16 cellular contexts compared by ENCODE assay signal in genomic region chr1:165927169-165927568, GRCh38.
DNase-seq lines count a peak whose midpoint lies in the region; ATAC-seq, FAIRE-seq and TF ChIP-seq lines count a peak whose summit lies in the region.
"Had no signal": no experiment of that assay in that cellular context is flagged by ENCODE, and none has a peak within 500 bp of the region (broad histone marks: within the 10 kb centered on the region; RNA-seq: fewer than 3 reads in every experiment).

No MANE protein-coding gene starts in this region.

- WGBS in small intestine, 3 donors, result 37 to 53% (median 40%) methylated on average over 2 of the region's 2 CpGs

- H3K27me3 ChIP-seq in small intestine (ENCODE audit: control insufficient read depth in 2 of 2, insufficient read depth in 2 of 2, low read length in 2 of 2), result no peaks in the 10 kb centered on the region

- H3K27me3 Mint-ChIP-seq in memory B cell, result peaks cover 4% of the 10 kb centered on the region
- peaks cover 38 to 62% of the 10 kb centered on the region in 2 donors for H3K27me3 Mint-ChIP-seq in effector memory CD8-positive, alpha-beta T cell
- H3K27me3 Mint-ChIP-seq in type B pancreatic cell, result peaks cover 4% of the 10 kb centered on the region

- no peaks in the 10 kb centered on the region for H3K36me3 ChIP-seq in small intestine (ENCODE audit: control insufficient read depth in 2 of 2, insufficient read depth in 2 of 2, low read length in 2 of 2)
- H3K36me3 ChIP-seq: neutrophil, thoracic aorta had no signal

- ATAC-seq in GM19025 (IDR thresholded peaks at IDR 0.05; ENCODE audit: low read depth, unreplicated experiment) (peak; percentile 78), HG02588 (IDR thresholded peaks at IDR 0.05; ENCODE audit: unreplicated experiment) (peak; percentile 81), HG03196 (IDR thresholded peaks at IDR 0.05; ENCODE audit: unreplicated experiment) (peak; percentile 64), memory B cell (ENCODE audit: low read depth) (peak; percentile 37)
- no peak for ATAC-seq in effector memory CD8-positive, alpha-beta T cell (replicated peaks)
- ATAC-seq: K562 had no signal

- no peaks in the 10 kb centered on the region for H3K36me3 Mint-ChIP-seq in memory B cell
- peaks cover 3% of the 10 kb centered on the region for H3K36me3 Mint-ChIP-seq in effector memory CD8-positive, alpha-beta T cell (ENCODE audit: insufficient read depth)
- no peaks in the 10 kb centered on the region for H3K36me3 Mint-ChIP-seq in type B pancreatic cell

- no peak overlapping the region for H3K4me3 Mint-ChIP-seq in memory B cell
- no peak overlapping the region for H3K4me3 Mint-ChIP-seq in effector memory CD8-positive, alpha-beta T cell
- H3K4me3 Mint-ChIP-seq in type B pancreatic cell, result no peak overlapping the region
- H3K4me3 Mint-ChIP-seq: activated CD4-positive, alpha-beta memory T cell treated with anti-CD3 and anti-CD28 coated beads, Interleukin-2, amount 10 ng/mL, durations not matched to agents 7 days and 5 days had no signal

- no peak for TF ChIP-seq CTCF in type B pancreatic cell (conservative IDR thresholded peaks at IDR 0.05)

- DNase-seq in memory B cell (ENCODE audit: low spot score in 2 of 2) (no peak), small intestine (no peak), type B pancreatic cell (ENCODE audit: extremely low spot score, unreplicated experiment) (no peak)
- DNase-seq in effector memory CD8-positive, alpha-beta T cell, result no peak
- DNase-seq: activated CD4-positive, alpha-beta memory T cell treated with anti-CD3 and anti-CD28 coated beads, Interleukin-2, amount 10 ng/mL, durations not matched to agents 7 days and 5 days; activated effector memory CD4-positive, alpha-beta T cell treated with Interleukin-2 at 50 U/mL for 16 hours; NCI-H1694 treated with DMSO at 0.1 percent for 48 hours; NCI-H82; Right ventricle myocardium superior; T1000 had no signal

- H3K9me3 Mint-ChIP-seq in memory B cell, result no peaks in the 10 kb centered on the region
- no peaks in the 10 kb centered on the region for H3K9me3 Mint-ChIP-seq in effector memory CD8-positive, alpha-beta T cell
- no peaks in the 10 kb centered on the region for H3K9me3 Mint-ChIP-seq in type B pancreatic cell
- H3K9me3 Mint-ChIP-seq: activated CD4-positive, alpha-beta memory T cell treated with anti-CD3 and anti-CD28 coated beads, Interleukin-2, amount 10 ng/mL, durations not matched to agents 7 days and 5 days had no signal

- no peaks in the 10 kb centered on the region for H3K9me3 ChIP-seq in small intestine (ENCODE audit: control insufficient read depth, low read depth)
- H3K9me3 ChIP-seq: neutrophil, thoracic aorta had no signal

- H3K27ac ChIP-seq in small intestine (ENCODE audit: low read depth in 1 of 2, low read length in 1 of 2), result no peak overlapping the region
- H3K27ac ChIP-seq: neutrophil, thoracic aorta had no signal

- H3K4me3 ChIP-seq in small intestine (ENCODE audit: low read depth in 1 of 2, low read length in 2 of 2), result no peak overlapping the region
- H3K4me3 ChIP-seq: K562, thoracic aorta had no signal

- peaks cover 6% of the 10 kb centered on the region for H3K4me1 Mint-ChIP-seq in memory B cell
- H3K4me1 Mint-ChIP-seq in effector memory CD8-positive, alpha-beta T cell (ENCODE audit: low read depth in 2 of 2), result peaks cover 0 to 5% of the 10 kb centered on the region in 2 donors
- no peaks in the 10 kb centered on the region for H3K4me1 Mint-ChIP-seq in type B pancreatic cell (ENCODE audit: unreplicated experiment)

- FAIRE-seq in small intestine (lab: Jason Lieb, UNC), result no peak

- H3K27ac Mint-ChIP-seq in memory B cell, result no peak overlapping the region
- no peak overlapping the region for H3K27ac Mint-ChIP-seq in effector memory CD8-positive, alpha-beta T cell
- no peak overlapping the region for H3K27ac Mint-ChIP-seq in type B pancreatic cell
- H3K27ac Mint-ChIP-seq: activated CD4-positive, alpha-beta memory T cell treated with anti-CD3 and anti-CD28 coated beads, Interleukin-2, amount 10 ng/mL, durations not matched to agents 7 days and 5 days had no signal

- no peaks in the 10 kb centered on the region for H3K4me1 ChIP-seq in small intestine (ENCODE audit: control insufficient read depth in 2 of 2, insufficient read depth in 1 of 2, low read depth in 1 of 2, low read length in 1 of 2)
